ENCODE assay signal across 10 cellular contexts in the genomic region with DNA sequence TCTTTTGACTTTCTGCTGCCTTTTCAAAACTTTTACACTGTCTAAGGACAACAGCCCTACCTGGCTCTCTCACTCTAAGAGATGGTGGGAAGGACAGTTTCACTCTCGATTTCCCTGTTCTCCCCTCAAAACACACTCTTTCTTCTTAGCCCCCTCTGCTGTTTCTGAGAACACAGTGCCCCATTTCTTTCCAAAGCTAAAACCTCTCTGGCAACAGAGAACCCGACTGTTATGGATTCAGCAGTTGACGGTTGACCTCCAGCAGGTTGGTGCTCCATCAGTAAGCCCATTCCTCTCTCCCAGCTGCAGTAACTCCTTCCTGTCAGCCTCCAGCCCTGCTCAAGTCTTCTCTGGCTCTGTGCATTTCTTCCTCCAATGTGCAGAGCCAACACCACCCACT.
DNase-seq lines count a peak whose midpoint lies in the region; ATAC-seq, FAIRE-seq and TF ChIP-seq lines count a peak whose summit lies in the region.
"Had no signal": no experiment of that assay in that cellular context is flagged by ENCODE, and none has a peak within 500 bp of the region (broad histone marks: within the 10 kb centered on the region; RNA-seq: fewer than 3 reads in every experiment).

No MANE protein-coding gene starts in this region.

- BruUV-seq in mammary epithelial cell (replicated peaks; lab: Mats Ljungman, UMichigan), result no TSS peak

- H3K36me3 ChIP-seq in mammary epithelial cell (ENCODE audit: insufficient read depth, low read length), result no peaks in the 10 kb centered on the region
- H3K36me3 ChIP-seq: SJCRH30 had no signal

- H3K9ac ChIP-seq in mammary epithelial cell (ENCODE audit: insufficient read depth, low read length), result no peak overlapping the region

- CTCF ChIA-PET in AG04449 (lab: Yijun Ruan, JAX) (interaction anchor here (0.9 to 29.0 kb wide), 12 partner anchors 10 to 349 kb away, joined by 3 to 1945 read pairs (median 3); no protein-coding TSS in a partner anchor), mammary epithelial cell (lab: Charles Lee; ENCODE audit: low non-redundant PET) (interaction anchor here (0.6 to 1.0 kb wide), 3 partner anchors 46 to 308 kb away, joined by 3 to 7 read pairs (median 3); no protein-coding TSS in a partner anchor)

- no peaks in the 10 kb centered on the region for H3K79me2 ChIP-seq in mammary epithelial cell (ENCODE audit: insufficient read depth, low read length)

- in situ Hi-C loops in mammary epithelial cell (cut with MboI; ENCODE audit: low sequenced_read_pairs in 2 of 2), result loop anchor here in 1 of 2 donors (5.0 kb wide), 1 partner anchor 268 kb away; no protein-coding TSS in a partner anchor

- peak overlapping the region; percentile 73 for H2AFZ ChIP-seq in mammary epithelial cell (ENCODE audit: low read depth, low read length)

- POLR2A ChIA-PET in AG04449 (lab: Yijun Ruan, JAX), result interaction anchor here (1.1 kb wide), 1 partner anchor 94 kb away, joined by 3 read pairs; no protein-coding TSS in a partner anchor

- no peaks in the 10 kb centered on the region for H4K20me1 ChIP-seq in mammary epithelial cell (ENCODE audit: insufficient read depth, low read length)

- H3K4me1 ChIP-seq in mammary epithelial cell (ENCODE audit: insufficient read depth, low read length), result peaks cover 45% of the 10 kb centered on the region

- peak; percentile 52 for TF ChIP-seq CTCF in AG04449 (IDR thresholded peaks at IDR 0.05; ENCODE audit: insufficient read depth, low read length, missing control alignments)
- peak; percentile 28 to 44 for TF ChIP-seq CTCF in mammary epithelial cell (conservative IDR thresholded peaks at IDR 0.05 in 1 of 2, IDR thresholded peaks at IDR 0.05 in 1 of 2; ENCODE audit: extremely low read depth in 1 of 2, insufficient read depth in 1 of 2, low read depth in 1 of 2, low read length in 2 of 2)

- no peak overlapping the region for H3K4me3 ChIP-seq in AG04449 (ENCODE audit: low read depth, low read length)
- H3K4me3 ChIP-seq in mammary epithelial cell (replicated peaks in 1 of 3; ENCODE audit: insufficient read depth in 1 of 3, low read depth in 2 of 3, low read length in 3 of 3), result no peak overlapping the region
- H3K4me3 ChIP-seq: SJCRH30 had no signal

- peak overlapping the region; percentile 27 for H3K4me2 ChIP-seq in mammary epithelial cell (ENCODE audit: insufficient read depth, low read depth, low read length)

- intact Hi-C loops in mammary epithelial cell (cut with micrococcal nuclease), result loop anchor here (1.0 to 10.0 kb wide), 2 partner anchors 94 to 455 kb away; partner anchors contain the start of gene DNTTIP2

- FAIRE-seq in HTR-8/SVneo (lab: Jason Lieb, UNC), result no peak
- FAIRE-seq: small intestine had no signal

- dilution Hi-C loops in mammary epithelial cell (cut with HindIII; ENCODE audit: low sequenced_read_pairs), result no loop called here

- H3K27ac ChIP-seq in mammary epithelial cell (ENCODE audit: insufficient read depth, low read depth, low read length), result no peak overlapping the region
- H3K27ac ChIP-seq: SJCRH30 had no signal

- H3K9me3 ChIP-seq in mammary epithelial cell (replicated peaks; ENCODE audit: insufficient read depth, low read length), result no peaks in the 10 kb centered on the region
- H3K9me3 ChIP-seq: SJCRH30 had no signal

- peak; percentile 94 for ATAC-seq in left lobe of liver

- 51% methylated on average over 3 of the region's 3 CpGs for WGBS in mammary epithelial cell (ENCODE audit: low coverage, missing lambda C conversion rate)

- DNase-seq in AG04449 (ENCODE audit: low read depth, low spot score) (no peak), HTR-8/SVneo (ENCODE audit: insufficient read length, low spot score) (peak; percentile 27), mammary epithelial cell (no peak), left lobe of liver (ENCODE audit: low spot score) (no peak), NCI-H345 (lab: John Stamatoyannopoulos, UW) (no peak), NCI-H2227 (lab: John Stamatoyannopoulos, UW; ENCODE audit: unreplicated experiment) (no peak), COLO668 (lab: John Stamatoyannopoulos, UW; ENCODE audit: unreplicated experiment) (no peak)
- no peak for DNase-seq in activated naive CD4-positive, alpha-beta T cell (lab: John Stamatoyannopoulos, UW)
- DNase-seq: small intestine had no signal

- no peaks in the 10 kb centered on the region for H3K27me3 ChIP-seq in mammary epithelial cell (ENCODE audit: insufficient read depth, low read length)
- H3K27me3 ChIP-seq: SJCRH30 had no signal
